Comparison of ENCODE assay signal across 23 cellular contexts in genomic region chr7:28799619-28800018, GRCh38.
"Had no signal": no experiment of that assay in that cellular context is flagged by ENCODE, and none has a peak within 500 bp of the region (broad histone marks: within the 10 kb centered on the region; RNA-seq: fewer than 3 reads in every experiment).

No MANE protein-coding gene starts in this region.

- H3K27ac Mint-ChIP-seq: activated CD8-positive, alpha-beta T cell treated with anti-CD3 and anti-CD28 coated beads, Interleukin-2, amount 10 ng/mL, durations not matched to agents 7 days and 5 days; activated naive CD8-positive, alpha-beta T cell treated with anti-CD3 and anti-CD28 coated beads, Interleukin-2, amount 10 ng/mL, durations not matched to agents 7 days and 5 days; T-helper 1 cell treated with Interleukin-12 subunit alpha and Interleukin-12 subunit beta and Interleukin-4 antibody, amounts not matched to agents 30 μg/mL and 1 μg/mL, for 36 hours; WTC11 had no signal

- H3K36me3 ChIP-seq: adrenal gland had no signal

- H3K4me1 Mint-ChIP-seq: activated naive CD8-positive, alpha-beta T cell treated with anti-CD3 and anti-CD28 coated beads, Interleukin-2, amount 10 ng/mL, durations not matched to agents 7 days and 5 days; central memory CD8-positive, alpha-beta T cell had no signal

- H3K9me3 Mint-ChIP-seq: activated naive CD8-positive, alpha-beta T cell treated with anti-CD3 and anti-CD28 coated beads, Interleukin-2, amount 10 ng/mL, durations not matched to agents 7 days and 5 days; T-helper 1 cell treated with Interleukin-12 subunit alpha and Interleukin-12 subunit beta and Interleukin-4 antibody, amounts not matched to agents 30 μg/mL and 1 μg/mL, for 36 hours; WTC11 had no signal

- ATAC-seq: activated CD8-positive, alpha-beta T cell treated with anti-CD3 and anti-CD28 coated beads, Interleukin-2, amount 10 ng/mL, durations not matched to agents 7 days and 5 days; WTC11 had no signal

- H3K36me3 Mint-ChIP-seq: activated naive CD8-positive, alpha-beta T cell treated with anti-CD3 and anti-CD28 coated beads, Interleukin-2, amount 10 ng/mL, durations not matched to agents 7 days and 5 days; WTC11 had no signal

- H3K4me1 ChIP-seq: adrenal gland had no signal

- H3K27me3 ChIP-seq: adrenal gland had no signal

- H3K4me3 ChIP-seq: adrenal gland had no signal

- DNase-seq: activated CD4-positive, alpha-beta T cell treated with anti-CD3 and anti-CD28 coated beads for 48 hours; activated CD4-positive, alpha-beta T cell treated with anti-CD3 and anti-CD28 coated beads, Interleukin-2, amount 50 U/mL, for 4 hours; activated CD4-positive, CD25-positive, alpha-beta regulatory T cell treated with anti-CD3 and anti-CD28 coated beads, Interleukin-2, amount 50 U/mL, for 72 hours; activated CD8-positive, alpha-beta memory T cell treated with anti-CD3 and anti-CD28 coated beads, Interleukin-2, amount 50 U/mL, for 48 hours; activated CD8-positive, alpha-beta T cell treated with anti-CD3 and anti-CD28 coated beads, Interleukin-2, amount 10 ng/mL, durations not matched to agents 7 days and 5 days; activated naive CD4-positive, alpha-beta T cell treated with anti-CD3 and anti-CD28 coated beads, Interleukin-2, amount 50 U/mL, for 16 hours; activated naive CD8-positive, alpha-beta T cell treated with anti-CD3 and anti-CD28 coated beads, Interleukin-2, amount 10 ng/mL, durations not matched to agents 7 days and 5 days; activated T-cell treated with anti-CD3 and anti-CD28 coated beads, Interleukin-2, amount 50 U/mL, for 1 hour; KBM-7; NCI-H1048; NCI-H146; NCI-H187 treated with DMSO at 0.1 percent for 48 hours; NCI-H2171 treated with DMSO at 0.1 percent for 48 hours; NCI-H345; NCI-H510A treated with DMSO at 0.1 percent for 48 hours; NCI-H69; SHP77 treated with DMSO at 0.1 percent for 48 hours had no signal

- H3K9me3 ChIP-seq: adrenal gland had no signal

- FAIRE-seq: bronchial epithelial cell, RCC 7860 had no signal

- H3K4me3 Mint-ChIP-seq: activated CD8-positive, alpha-beta T cell treated with anti-CD3 and anti-CD28 coated beads, Interleukin-2, amount 10 ng/mL, durations not matched to agents 7 days and 5 days; activated naive CD8-positive, alpha-beta T cell treated with anti-CD3 and anti-CD28 coated beads, Interleukin-2, amount 10 ng/mL, durations not matched to agents 7 days and 5 days; central memory CD8-positive, alpha-beta T cell; T-helper 1 cell treated with Interleukin-12 subunit alpha and Interleukin-12 subunit beta and Interleukin-4 antibody, amounts not matched to agents 30 μg/mL and 1 μg/mL, for 36 hours; WTC11 had no signal
